1 cellular context compared by ENCODE assay signal in the genomic region with DNA sequence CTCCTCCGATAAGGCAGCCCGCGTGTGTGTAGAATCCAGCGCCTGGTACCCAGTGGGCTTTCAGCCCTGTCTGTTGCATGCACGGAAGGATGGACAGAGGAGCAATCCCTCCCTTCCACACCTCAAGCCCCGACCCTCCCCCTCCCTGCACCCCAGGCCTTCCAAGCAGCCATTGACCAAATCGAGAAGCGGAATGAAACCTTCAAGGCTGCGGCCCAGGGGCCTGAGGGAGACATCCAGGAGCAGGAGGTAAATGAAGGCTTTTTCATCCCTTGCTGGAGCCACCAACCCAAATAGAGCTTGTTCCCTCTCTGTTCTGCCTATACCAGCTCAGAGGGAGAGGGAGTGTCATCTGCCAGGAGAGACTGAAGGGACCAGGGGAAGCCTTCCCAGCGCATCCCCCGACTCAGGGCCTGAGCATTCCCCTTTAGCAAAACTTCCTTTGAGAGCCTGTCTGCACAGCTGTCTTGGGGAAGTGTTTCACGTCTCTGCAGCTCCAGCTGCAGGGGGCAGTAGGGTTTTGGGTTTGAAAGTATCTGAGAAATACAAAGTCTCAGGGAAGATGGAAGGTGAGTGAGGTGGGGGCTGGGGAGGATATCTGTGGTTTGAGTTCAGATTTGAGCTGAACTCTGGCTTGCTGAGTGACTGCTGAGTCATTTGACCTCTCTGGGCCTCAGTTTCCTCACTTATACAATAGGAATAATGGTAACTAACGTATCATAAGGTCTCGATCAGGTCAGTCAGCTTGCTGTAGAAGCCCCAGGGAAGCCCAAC.
TF ChIP-seq lines count a peak whose summit lies in the region.

No MANE protein-coding gene starts in this region.

TF ChIP-seq in Ishikawa, 13 proteins besides CTCF, POLR2A, EP300 and RAD21 (continued from another document):
- TF ChIP-seq, protein P1, sequence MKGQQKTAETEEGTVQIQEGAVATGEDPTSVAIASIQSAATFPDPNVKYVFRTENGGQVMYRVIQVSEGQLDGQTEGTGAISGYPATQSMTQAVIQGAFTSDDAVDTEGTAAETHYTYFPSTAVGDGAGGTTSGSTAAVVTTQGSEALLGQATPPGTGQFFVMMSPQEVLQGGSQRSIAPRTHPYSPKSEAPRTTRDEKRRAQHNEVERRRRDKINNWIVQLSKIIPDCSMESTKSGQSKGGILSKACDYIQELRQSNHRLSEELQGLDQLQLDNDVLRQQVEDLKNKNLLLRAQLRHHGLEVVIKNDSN (IDR thresholded peaks at IDR 0.05) = no peak
